In genomic region chr2:86671304-86671981, GRCh38 we compare ENCODE assay signal across 12 cellular contexts. TPM values are rescaled to one million over a fixed set of nuclear protein-coding genes. Genes with fewer than 3 reads are reported as not detected.
DNase-seq lines count a peak whose midpoint lies in the region; FAIRE-seq and TF ChIP-seq lines count a peak whose summit lies in the region.
"Had no signal": no experiment of that assay in that cellular context is flagged by ENCODE, and none has a peak within 500 bp of the region (broad histone marks: within the 10 kb centered on the region; RNA-seq: fewer than 3 reads in every experiment).

No MANE protein-coding gene starts in this region.

- TF ChIP-seq RAD21 in liver (IDR thresholded peaks at IDR 0.05) = peak; percentile 23 to 58

- TF ChIP-seq CTCF in 22Rv1 (IDR thresholded peaks at IDR 0.05) = no peak
- TF ChIP-seq CTCF in epithelial cell of esophagus (IDR thresholded peaks at IDR 0.05; ENCODE audit: insufficient read depth, low read depth, low read length, missing control alignments) = no peak
- TF ChIP-seq CTCF in liver (IDR thresholded peaks at IDR 0.05; ENCODE audit: low read depth, low read length, missing input control) = no peak
- TF ChIP-seq CTCF in progenitor cell of endocrine pancreas (IDR thresholded peaks at IDR 0.05; ENCODE audit: unreplicated experiment) = no peak

- H3K9me3 ChIP-seq in liver (ENCODE audit: control insufficient read depth in 4 of 4, low read length in 3 of 4) = no peaks in the 10 kb centered on the region

- peaks cover 19% of the 10 kb centered on the region for H3K9me3 Mint-ChIP-seq in progenitor cell of endocrine pancreas (ENCODE audit: low read depth)

- H3K9ac ChIP-seq in liver (ENCODE audit: low read depth in 1 of 2, low read length in 2 of 2) = no peak overlapping the region

- H3K4me1 ChIP-seq in liver (ENCODE audit: control insufficient read depth in 4 of 4, insufficient read depth in 4 of 4, low read length in 3 of 4) = peaks cover 4 to 15% (median 10%) of the 10 kb centered on the region in 4 donors

- FAIRE-seq in frontal cortex (lab: Jason Lieb, UNC) = no peak
- FAIRE-seq: colon had no signal

- H3K36me3 ChIP-seq in liver (ENCODE audit: control insufficient read depth in 4 of 4, insufficient read depth in 3 of 4, low read depth in 1 of 4, low read length in 3 of 4) = no peaks in the 10 kb centered on the region

- H3K27ac ChIP-seq in 22Rv1 (peak overlapping the region; percentile 6; the same call in 1 of the 2 replicates), liver (ENCODE audit: low read depth in 1 of 2, low read length in 2 of 2) (peak overlapping the region; percentile 71 to 73)

- DNase-seq in NCI-H146 (lab: John Stamatoyannopoulos, UW) (peak; percentile 49), epithelial cell of esophagus (ENCODE audit: low read depth) (peak; percentile 35), progenitor cell of endocrine pancreas (ENCODE audit: low spot score, unreplicated experiment) (no peak), frontal cortex (ENCODE audit: low spot score in 2 of 2) (no peak), NCI-H187 treated with DMSO at 0.1 percent for 48 hours (lab: John Stamatoyannopoulos, UW) (no peak)
- DNase-seq in activated CD8-positive, alpha-beta memory T cell treated with anti-CD3 and anti-CD28 coated beads, Interleukin-2, amount 50 U/mL, for 48 hours = no peak
- DNase-seq: activated CD4-positive, alpha-beta T cell treated with anti-CD3 and anti-CD28 coated beads for 4 hours; activated effector memory CD4-positive, alpha-beta T cell treated with Interleukin-2 at 50 U/mL for 16 hours; DND-41 had no signal

- peaks cover 7% of the 10 kb centered on the region for H3K4me1 Mint-ChIP-seq in progenitor cell of endocrine pancreas (ENCODE audit: low read depth)

- no peak overlapping the region for H3K27ac Mint-ChIP-seq in progenitor cell of endocrine pancreas

- H3K36me3 Mint-ChIP-seq in progenitor cell of endocrine pancreas (ENCODE audit: insufficient read depth) = peaks cover 14% of the 10 kb centered on the region

- H3K27me3 ChIP-seq in liver (ENCODE audit: control insufficient read depth in 4 of 4, insufficient read depth in 4 of 4, low read length in 3 of 4) = no peaks in the 10 kb centered on the region

- H3K4me3 ChIP-seq in epithelial cell of esophagus (ENCODE audit: low read length) = no peak overlapping the region
- no peak overlapping the region for H3K4me3 ChIP-seq in liver (ENCODE audit: low read depth in 1 of 3, low read length in 3 of 3)

- 35% methylated on average over 5 of the region's 5 CpGs for WGBS in liver

- H3K4me3 Mint-ChIP-seq in progenitor cell of endocrine pancreas (ENCODE audit: low read depth) = no peak overlapping the region

- H3K27me3 Mint-ChIP-seq in progenitor cell of endocrine pancreas = no peaks in the 10 kb centered on the region

TF ChIP-seq in liver, 16 proteins besides CTCF, POLR2A, EP300 and RAD21:
- no peak for TF ChIP-seq HNF4G (IDR thresholded peaks at IDR 0.05)
- TF ChIP-seq MAX (IDR thresholded peaks at IDR 0.05) = peak; percentile 66
- TF ChIP-seq, protein P1, sequence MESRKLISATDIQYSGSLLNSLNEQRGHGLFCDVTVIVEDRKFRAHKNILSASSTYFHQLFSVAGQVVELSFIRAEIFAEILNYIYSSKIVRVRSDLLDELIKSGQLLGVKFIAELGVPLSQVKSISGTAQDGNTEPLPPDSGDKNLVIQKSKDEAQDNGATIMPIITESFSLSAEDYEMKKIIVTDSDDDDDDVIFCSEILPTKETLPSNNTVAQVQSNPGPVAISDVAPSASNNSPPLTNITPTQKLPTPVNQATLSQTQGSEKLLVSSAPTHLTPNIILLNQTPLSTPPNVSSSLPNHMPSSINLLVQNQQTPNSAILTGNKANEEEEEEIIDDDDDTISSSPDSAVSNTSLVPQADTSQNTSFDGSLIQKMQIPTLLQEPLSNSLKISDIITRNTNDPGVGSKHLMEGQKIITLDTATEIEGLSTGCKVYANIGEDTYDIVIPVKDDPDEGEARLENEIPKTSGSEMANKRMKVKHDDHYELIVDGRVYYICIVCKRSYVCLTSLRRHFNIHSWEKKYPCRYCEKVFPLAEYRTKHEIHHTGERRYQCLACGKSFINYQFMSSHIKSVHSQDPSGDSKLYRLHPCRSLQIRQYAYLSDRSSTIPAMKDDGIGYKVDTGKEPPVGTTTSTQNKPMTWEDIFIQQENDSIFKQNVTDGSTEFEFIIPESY (IDR thresholded peaks at IDR 0.05) = no peak
- peak; percentile 47 for TF ChIP-seq FOXA2 (IDR thresholded peaks at IDR 0.05)
- peak; percentile 21 for TF ChIP-seq YY1 (IDR thresholded peaks at IDR 0.05)
- TF ChIP-seq, protein P2, sequence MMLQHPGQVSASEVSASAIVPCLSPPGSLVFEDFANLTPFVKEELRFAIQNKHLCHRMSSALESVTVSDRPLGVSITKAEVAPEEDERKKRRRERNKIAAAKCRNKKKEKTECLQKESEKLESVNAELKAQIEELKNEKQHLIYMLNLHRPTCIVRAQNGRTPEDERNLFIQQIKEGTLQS (IDR thresholded peaks at IDR 0.05) = peak; percentile 26
- no peak for TF ChIP-seq TAF1 (conservative IDR thresholded peaks at IDR 0.05)
- no peak for TF ChIP-seq REST (IDR thresholded peaks at IDR 0.05)
- TF ChIP-seq NR2F2 (IDR thresholded peaks at IDR 0.05) = no peak
- TF ChIP-seq RXRA (IDR thresholded peaks at IDR 0.05) = peak; percentile 42 to 64
- no peak for TF ChIP-seq GABPA (IDR thresholded peaks at IDR 0.05 in 1 of 2, conservative IDR thresholded peaks at IDR 0.05 in 1 of 2)
- TF ChIP-seq FOXA1 (IDR thresholded peaks at IDR 0.05) = no peak
- peak; percentile 38 to 57 for TF ChIP-seq HNF4A (conservative IDR thresholded peaks at IDR 0.05)
- TF ChIP-seq EGR1 (IDR thresholded peaks at IDR 0.05; ENCODE audit: low read depth in 2 of 2) = no peak
- TF ChIP-seq SP1 (IDR thresholded peaks at IDR 0.05) = peak; percentile 22
- peak; percentile 76 to 87 for TF ChIP-seq JUND (IDR thresholded peaks at IDR 0.05)

RNA-seq across cellular contexts. Expression of gene RNF103, which starts 47.8 kb away (rescaled TPM):
- total RNA-seq in liver = 10 to 100 TPM; 18.5 to 38.2 TPM
- polyA plus RNA-seq in liver = 10 to 100 TPM; 15.4 to 20.4 TPM
- total RNA-seq in progenitor cell of endocrine pancreas = 22.3 and 22.8 TPM in 2 replicates
- 33.4 TPM for total RNA-seq in frontal cortex

RNA-seq across cellular contexts. Expression of gene RMND5A, which starts 48.6 kb away (rescaled TPM):
- total RNA-seq in liver (10 to 100 TPM; 48.3 to 74.5 TPM), progenitor cell of endocrine pancreas (49.6 and 49.9 TPM in 2 replicates), frontal cortex (64.0 TPM)
- polyA plus RNA-seq in liver = 10 to 100 TPM in 1 of 2 donors, 1 to 10 TPM in 1; 8.8 to 10.1 TPM

Comparison
In these comparisons a context has a peak if more than half of its experiments do, and no peak if none do; other contexts are left out.
1. DNase-seq: peak in NCI-H146 (single experiment) and epithelial cell of esophagus (single experiment); none in progenitor cell of endocrine pancreas (single experiment), frontal cortex (0 of 2), NCI-H187 treated with DMSO at 0.1 percent for 48 hours (single experiment) and activated CD8-positive, alpha-beta memory T cell treated with anti-CD3 and anti-CD28 coated beads, Interleukin-2, amount 50 U/mL, for 48 hours (single experiment).